In genomic region chr16:55725055-55725777, GRCh38 we compare ENCODE assay signal across 1 cellular context.
TF ChIP-seq lines count a peak whose summit lies in the region.

No MANE protein-coding gene starts in this region.

TF ChIP-seq in H1, 55 proteins besides CTCF, POLR2A, EP300 and RAD21 (continued from another document):
- TF ChIP-seq CHD7 (IDR thresholded peaks at IDR 0.05; ENCODE audit: insufficient replicate concordance, low read length) (no peak), RNF2 (IDR thresholded peaks at IDR 0.05; ENCODE audit: borderline replicate concordance, low read depth, low read length, missing control alignments, poor library complexity, severe bottlenecking) (no peak), JUN (IDR thresholded peaks at IDR 0.05; ENCODE audit: low read depth, low read length) (no peak), TEAD4 (IDR thresholded peaks at IDR 0.05; ENCODE audit: low read depth, low read length) (no peak)
TF ChIP-seq in H1: peak in this region for 0.
